13 cellular contexts compared by ENCODE assay signal in the genomic region with DNA sequence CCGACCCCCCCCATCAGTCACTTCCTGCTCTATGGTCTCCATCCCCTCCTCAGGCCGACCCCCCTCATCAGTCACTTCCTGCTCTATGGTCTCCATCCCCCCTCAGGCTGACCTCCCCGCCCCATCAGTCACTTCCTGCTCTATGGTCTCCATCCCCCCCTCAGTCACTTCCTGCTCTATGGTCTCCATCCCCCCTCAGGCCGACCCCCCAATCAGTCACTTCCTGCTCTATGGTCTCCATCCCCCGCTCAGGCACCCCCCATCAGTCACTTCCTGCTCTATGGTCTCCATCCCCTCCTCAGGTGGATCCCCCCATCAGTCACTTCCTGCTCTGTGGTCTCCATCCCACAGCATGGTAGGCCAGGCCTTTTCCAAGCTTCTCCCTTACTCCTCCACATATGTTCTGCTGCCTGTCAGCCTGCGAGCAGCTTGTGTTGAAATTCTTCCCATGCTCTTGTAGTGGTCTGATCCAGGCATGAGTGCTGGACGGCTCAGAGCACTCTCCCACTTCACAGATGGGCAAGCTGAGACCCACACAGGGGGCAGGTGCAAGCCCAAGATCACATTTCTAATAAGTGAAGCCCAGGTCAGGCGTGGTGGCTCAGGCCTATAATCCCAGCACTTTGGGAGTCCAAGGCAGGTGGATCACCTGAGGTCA. TPM values are rescaled to one million over a fixed set of nuclear protein-coding genes. Genes with fewer than 3 reads are reported as not detected.
A peak's percentile ranks its signal among the peaks of the same experiment; 100 is the strongest.
DNase-seq lines count a peak whose midpoint lies in the region; ATAC-seq, FAIRE-seq and TF ChIP-seq lines count a peak whose summit lies in the region.
"Had no signal": no experiment of that assay in that cellular context is flagged by ENCODE, and none has a peak within 500 bp of the region (broad histone marks: within the 10 kb centered on the region; RNA-seq: fewer than 3 reads in every experiment).

No MANE protein-coding gene starts in this region.

- H3K4me1 Mint-ChIP-seq in activated naive CD4-positive, alpha-beta T cell treated with anti-CD3 and anti-CD28 coated beads for 36 hours (ENCODE audit: low read depth) = peaks cover 12% of the 10 kb centered on the region
- peaks cover 14% of the 10 kb centered on the region for H3K4me1 Mint-ChIP-seq in T-helper 1 cell treated with Interleukin-12 subunit alpha and Interleukin-12 subunit beta and Interleukin-4 antibody, amounts not matched to agents 30 μg/mL and 1 μg/mL, for 36 hours (ENCODE audit: low read depth)

- peak overlapping the region; percentile 36; the same call in 1 of the 2 replicates for H2BK15ac ChIP-seq in H1 (ENCODE audit: low read length)

- H3K23ac ChIP-seq in H1 (ENCODE audit: insufficient read length) = no peak overlapping the region

- no peaks in the 10 kb centered on the region for H3K79me1 ChIP-seq in H1 (ENCODE audit: low read depth, low read length)

- H3K9ac ChIP-seq in H1 (replicated peaks in 1 of 4; ENCODE audit: extremely low read depth in 1 of 4, low read depth in 3 of 4, low read length in 3 of 4) = no peak overlapping the region

- H3K4me3 Mint-ChIP-seq in activated naive CD4-positive, alpha-beta T cell treated with anti-CD3 and anti-CD28 coated beads for 36 hours = no peak overlapping the region
- H3K4me3 Mint-ChIP-seq in T-helper 1 cell treated with Interleukin-12 subunit alpha and Interleukin-12 subunit beta and Interleukin-4 antibody, amounts not matched to agents 30 μg/mL and 1 μg/mL, for 36 hours = no peak overlapping the region

- H4K5ac ChIP-seq in H1 (ENCODE audit: insufficient read length, low read depth, low read length) = no peak overlapping the region

- WGBS in H1 (ENCODE audit: extremely low coverage in 1 of 2, insufficient coverage in 1 of 2, insufficient read length in 1 of 2, insufficient replicate concordance in 2 of 2, low coverage in 1 of 2, low lambda C conversion rate in 2 of 2, missing lambda C conversion rate in 1 of 2), 2 experiments = 90% methylated on average over 3 of the region's 8 CpGs; no CpG with 5 or more reads in 1 of the 2 experiments
- WGBS in aorta, 2 donors = 91 to 93% methylated on average over 8 of the region's 8 CpGs

- H3K36me3 Mint-ChIP-seq in activated naive CD4-positive, alpha-beta T cell treated with anti-CD3 and anti-CD28 coated beads for 36 hours (ENCODE audit: low read depth) = peaks cover 30% of the 10 kb centered on the region
- peaks cover 31% of the 10 kb centered on the region for H3K36me3 Mint-ChIP-seq in T-helper 1 cell treated with Interleukin-12 subunit alpha and Interleukin-12 subunit beta and Interleukin-4 antibody, amounts not matched to agents 30 μg/mL and 1 μg/mL, for 36 hours (ENCODE audit: low read depth)

- no peaks in the 10 kb centered on the region for H3K23me2 ChIP-seq in H1 (ENCODE audit: low read depth, low read length)

- no peak for TF ChIP-seq RAD21 in H1 (IDR thresholded peaks at IDR 0.05 in 1 of 2, conservative IDR thresholded peaks at IDR 0.05 in 1 of 2; ENCODE audit: low read depth in 2 of 2, low read length in 2 of 2)

- POLR2A ChIA-PET in H1 (lab: Charles Lee; ENCODE audit: partially characterized antibody) = no interaction called here

- H3K4ac ChIP-seq in H1 (replicated peaks; ENCODE audit: insufficient read length, low read depth, low read length) = no peak overlapping the region

- H2AK5ac ChIP-seq in H1 (ENCODE audit: low read depth, low read length) = 0 out of 2 replicates have a peak overlapping the region, but pooled peaks have one; percentile 66

- no peak overlapping the region for H3K4me2 ChIP-seq in H1 (ENCODE audit: insufficient read depth in 1 of 2, low read depth in 2 of 2, low read length in 2 of 2)

- H3K36me3 ChIP-seq in H1 (ENCODE audit: control insufficient read depth in 2 of 4, insufficient read depth in 4 of 4, low read length in 3 of 4) (no peaks in the 10 kb centered on the region), aorta (ENCODE audit: control insufficient read depth in 1 of 2, insufficient read depth in 2 of 2, low read length in 1 of 2) (no peaks in the 10 kb centered on the region)

- H3K27me3 Mint-ChIP-seq in activated naive CD4-positive, alpha-beta T cell treated with anti-CD3 and anti-CD28 coated beads for 36 hours (ENCODE audit: low read depth) = no peaks in the 10 kb centered on the region
- no peaks in the 10 kb centered on the region for H3K27me3 Mint-ChIP-seq in T-helper 1 cell treated with Interleukin-12 subunit alpha and Interleukin-12 subunit beta and Interleukin-4 antibody, amounts not matched to agents 30 μg/mL and 1 μg/mL, for 36 hours (ENCODE audit: low read depth)

- H2BK20ac ChIP-seq in H1 (ENCODE audit: low read length) = 0 out of 2 replicates have a peak overlapping the region, but pooled peaks have one; percentile 13

- H4K20me1 ChIP-seq in H1 (replicated peaks in 1 of 2; ENCODE audit: control insufficient read depth in 1 of 2, insufficient read depth in 2 of 2, low read length in 2 of 2) = no peaks in the 10 kb centered on the region

- ATAC-seq in aorta (ENCODE audit: low FRiP score) = no peak

- H2AFZ ChIP-seq in H1 (ENCODE audit: low read length) = no peak overlapping the region

- H2BK5ac ChIP-seq in H1 (ENCODE audit: low read depth, low read length) = no peak overlapping the region

- H3K14ac ChIP-seq in H1 (ENCODE audit: insufficient read length) = no peak overlapping the region

- H4K91ac ChIP-seq in H1 (replicated peaks; ENCODE audit: insufficient read length, low read length) = no peak overlapping the region

- no peak overlapping the region for H4K8ac ChIP-seq in H1 (ENCODE audit: extremely low read depth, insufficient read depth, low read length)

- no peak overlapping the region for H3K18ac ChIP-seq in H1 (ENCODE audit: extremely low read depth, low read length)

- no peak for TF ChIP-seq CTCF in H1 (IDR thresholded peaks at IDR 0.05; ENCODE audit: control extremely low read depth in 1 of 3, insufficient read depth in 1 of 3, low read depth in 1 of 3, low read length in 3 of 3)

- H3K4me3 ChIP-seq in H1 (ENCODE audit: extremely low read depth in 1 of 4, insufficient read depth in 2 of 4, low read depth in 3 of 4, low read length in 4 of 4) = no peak overlapping the region
- H3K4me3 ChIP-seq in aorta (ENCODE audit: low read length in 2 of 2) = no peak overlapping the region
- H3K4me3 ChIP-seq: lung, testis had no signal

- no peaks in the 10 kb centered on the region for H3K79me2 ChIP-seq in H1 (ENCODE audit: control insufficient read depth in 1 of 2, insufficient read depth in 2 of 2, low read length in 2 of 2)

- no peak for TF ChIP-seq POLR2A in H1 (IDR thresholded peaks at IDR 0.05; ENCODE audit: control extremely low read depth in 1 of 2, low read depth in 2 of 2, low read length in 2 of 2)

- H3K27me3 ChIP-seq in H1 (replicated peaks in 1 of 4; ENCODE audit: control insufficient read depth in 3 of 4, extremely low read depth in 1 of 4, insufficient read depth in 3 of 4, low read length in 3 of 4) = no peaks in the 10 kb centered on the region
- no peaks in the 10 kb centered on the region for H3K27me3 ChIP-seq in aorta (ENCODE audit: control insufficient read depth in 1 of 2, insufficient read depth in 2 of 2, low read length in 1 of 2)
- H3K27me3 ChIP-seq: testis had no signal

- peak; percentile 53 for DNase-seq in activated naive CD4-positive, alpha-beta T cell treated with anti-CD3 and anti-CD28 coated beads for 36 hours
- DNase-seq in activated naive CD4-positive, alpha-beta T cell treated with Interleukin-2 at 50 U/mL for 16 hours = no peak
- no peak for DNase-seq in H1 (ENCODE audit: low read depth in 1 of 2, low spot score in 2 of 2)
- DNase-seq in aorta = peak; percentile 38 to 49
- no peak for DNase-seq in HuH-7.5 (ENCODE audit: low spot score)
- no peak for DNase-seq in germinal center (ENCODE audit: low spot score)
- DNase-seq in Ammon's horn (ENCODE audit: low spot score) = no peak
- DNase-seq: GOT3, NCI-H2029, testis had no signal

- no peak for FAIRE-seq in H1 (lab: Jason Lieb, UNC)

- H3K56ac ChIP-seq in H1 (replicated peaks; ENCODE audit: insufficient read length, low read depth, low read length) = no peak overlapping the region

- H3K4me1 ChIP-seq in H1 (replicated peaks in 1 of 4; ENCODE audit: control insufficient read depth in 3 of 4, insufficient read depth in 4 of 4, low read length in 3 of 4) = peaks cover 0 to 18% (median 15%) of the 10 kb centered on the region in 4 experiments; a peak in 6 of 7 replicates
- H3K4me1 ChIP-seq in aorta (ENCODE audit: control insufficient read depth in 1 of 2, insufficient read depth in 2 of 2, low read length in 2 of 2) = no peaks in the 10 kb centered on the region
- H3K4me1 ChIP-seq: testis had no signal

- H2BK12ac ChIP-seq in H1 (ENCODE audit: low read depth, low read length) = peak overlapping the region; percentile 80; the same call in 1 of the 2 replicates

- no peak overlapping the region for H2BK120ac ChIP-seq in H1 (replicated peaks; ENCODE audit: low read depth, low read length)

- no peak overlapping the region for H3K27ac ChIP-seq in H1 (ENCODE audit: low read depth, low read length)
- H3K27ac ChIP-seq in aorta (ENCODE audit: low read depth in 1 of 2, low read length in 2 of 2) = no peak overlapping the region
- H3K27ac ChIP-seq: testis, VCaP had no signal

- H3K27ac Mint-ChIP-seq in activated naive CD4-positive, alpha-beta T cell treated with anti-CD3 and anti-CD28 coated beads for 36 hours = peak overlapping the region; percentile 73
- H3K27ac Mint-ChIP-seq in T-helper 1 cell treated with Interleukin-12 subunit alpha and Interleukin-12 subunit beta and Interleukin-4 antibody, amounts not matched to agents 30 μg/mL and 1 μg/mL, for 36 hours = peak overlapping the region; percentile 83

- CTCF ChIA-PET in activated naive CD4-positive, alpha-beta T cell treated with anti-CD3 and anti-CD28 coated beads for 36 hours (lab: Charles Lee) = interaction anchor here (0.5 to 0.7 kb wide), 2 partner anchors 28 to 35 kb away, joined by 3 read pairs; no protein-coding TSS in a partner anchor
- CTCF ChIA-PET in H1 (lab: Charles Lee; ENCODE audit: partially characterized antibody) = interaction anchor here (0.6 to 0.9 kb wide), 3 partner anchors 61 to 439 kb away, joined by 3 read pairs; no protein-coding TSS in a partner anchor

- H3K9me3 Mint-ChIP-seq in activated naive CD4-positive, alpha-beta T cell treated with anti-CD3 and anti-CD28 coated beads for 36 hours = no peaks in the 10 kb centered on the region
- H3K9me3 Mint-ChIP-seq in T-helper 1 cell treated with Interleukin-12 subunit alpha and Interleukin-12 subunit beta and Interleukin-4 antibody, amounts not matched to agents 30 μg/mL and 1 μg/mL, for 36 hours = peaks cover 3% of the 10 kb centered on the region

- no peaks in the 10 kb centered on the region for H3K9me3 ChIP-seq in H1 (ENCODE audit: insufficient read depth in 2 of 2, low read depth in 1 of 2, low read length in 1 of 2)
- H3K9me3 ChIP-seq in aorta (ENCODE audit: control insufficient read depth, low read length) = no peaks in the 10 kb centered on the region
- H3K9me3 ChIP-seq: testis had no signal

- no peak for TF ChIP-seq EP300 in H1 (IDR thresholded peaks at IDR 0.05; ENCODE audit: borderline replicate concordance in 1 of 2, low read depth in 2 of 2, low read length in 2 of 2)

- intact Hi-C loops in activated naive CD4-positive, alpha-beta T cell treated with anti-CD3 and anti-CD28 coated beads for 36 hours (cut with micrococcal nuclease) = no loop called here
- intact Hi-C loops in aorta (cut with DNase I) = no loop called here

RNA-seq across cellular contexts. Expression of a gene that starts 36.8 kb away (rescaled TPM):
- 10 to 100 TPM; 70.7 to 71.2 TPM for total RNA-seq in activated naive CD4-positive, alpha-beta T cell treated with anti-CD3 and anti-CD28 coated beads for 36 hours
- total RNA-seq in H1 (2021; fragmentation: NEBNext Ultra II Directional; extraction: Animal tissue kit (Norgen Biotek cat#: 25700)) = 24.0 and 27.2 TPM in 2 replicates
- 27.7 and 28.1 TPM in 2 replicates for polyA plus RNA-seq in H1 (2011; rRNA removed)
- 35.9 TPM for polyA plus RNA-seq in H1 (2011; cell fraction: cytosol; rRNA removed)
- polyA plus RNA-seq in H1 (2011; cell fraction: nucleus; rRNA removed) = 45.8 TPM
- 21.0 to 34.8 TPM (median 31.0 TPM) in 4 replicates for polyA plus RNA-seq in H1 (2012, experiment 1 of 2)
- polyA plus RNA-seq in H1 (2012, experiment 2 of 2) = 18.8 TPM
- 16.2 TPM for polyA plus RNA-seq in H1 (2013, experiment 1 of 2)
- 14.6 TPM for polyA plus RNA-seq in H1 (2013, experiment 2 of 2)
- 28.8 and 37.6 TPM in 2 replicates for polyA minus RNA-seq in H1 (2011; rRNA and poly(A)+ RNA removed)
- polyA minus RNA-seq in H1 (2011; cell fraction: cytosol; rRNA and poly(A)+ RNA removed) = 12.6 TPM
- 26.3 TPM for polyA minus RNA-seq in H1 (2011; cell fraction: nucleus; rRNA and poly(A)+ RNA removed)
- 1 to 10 TPM; 3.5 to 5.6 TPM for total RNA-seq in aorta
- 10 to 100 TPM in 1 of 2 donors, 1 to 10 TPM in 1; 7.6 to 17.8 TPM for polyA plus RNA-seq in aorta

Comparison
In these comparisons a context has a peak if more than half of its experiments do, and no peak if none do; other contexts are left out.
1. DNase-seq: peak in activated naive CD4-positive, alpha-beta T cell treated with anti-CD3 and anti-CD28 coated beads for 36 hours (single experiment) and aorta (2 of 2); none in activated naive CD4-positive, alpha-beta T cell treated with Interleukin-2 at 50 U/mL for 16 hours (single experiment), H1 (0 of 2), HuH-7.5 (single experiment), germinal center (single experiment) and Ammon's horn (single experiment).